In genomic region chr9:112586600-112587155, GRCh38 we compare ENCODE assay signal across 1 cellular context.
TF ChIP-seq lines count a peak whose summit lies in the region.

No MANE protein-coding gene starts in this region.

TF ChIP-seq in SK-N-SH, 30 proteins besides CTCF, POLR2A, EP300 and RAD21 (continued from another document):
- TF ChIP-seq USF1 (IDR thresholded peaks at IDR 0.05; ENCODE audit: borderline replicate concordance, low read depth) = no peak
- TF ChIP-seq RXRA (IDR thresholded peaks at IDR 0.05; ENCODE audit: borderline replicate concordance, low read depth) = no peak
- TF ChIP-seq GATA2 (CRISPR knock-in tag; IDR thresholded peaks at IDR 0.05) = no peak
TF ChIP-seq in SK-N-SH: peak in this region for 1.
